8 cellular contexts compared by ENCODE assay signal in genomic region chr7:22872087-22872807, GRCh38. TPM values are rescaled to one million over a fixed set of nuclear protein-coding genes. Genes with fewer than 3 reads are reported as not detected.
A peak's percentile ranks its signal among the peaks of the same experiment; 100 is the strongest.
DNase-seq lines count a peak whose midpoint lies in the region; ATAC-seq and TF ChIP-seq lines count a peak whose summit lies in the region.
"Had no signal": no experiment of that assay in that cellular context is flagged by ENCODE, and none has a peak within 500 bp of the region (broad histone marks: within the 10 kb centered on the region; RNA-seq: fewer than 3 reads in every experiment).

No MANE protein-coding gene starts in this region.

- H3K27me3 ChIP-seq in osteoblast (ENCODE audit: insufficient read depth, low read length) (no peaks in the 10 kb centered on the region), mesendoderm (ENCODE audit: insufficient read depth, low read length, poor library complexity) (no peaks in the 10 kb centered on the region)

- WGBS in mesendoderm (ENCODE audit: extremely low coverage, insufficient coverage, low lambda C conversion rate), result no CpG with 5 or more reads among the region's 8 CpGs

- no peak overlapping the region for H2AK5ac ChIP-seq in mesendoderm (ENCODE audit: low read length)

- no peak overlapping the region for H4K5ac ChIP-seq in mesendoderm (ENCODE audit: low read length)

- no peak for DNase-seq in natural killer cell treated with Interleukin-12 subunit alpha and Interleukin-12 subunit beta and Interleukin-15 and Interleukin-18, amount 100 ng/mL, for 72 hours (ENCODE audit: low spot score)
- DNase-seq in NCI-H2171 treated with DMSO at 0.1 percent for 48 hours (lab: John Stamatoyannopoulos, UW) (no peak), osteoblast (ENCODE audit: insufficient read length, low spot score, missing footprints) (no peak), mesendoderm (no peak)
- DNase-seq: activated T-cell treated with anti-CD3 and anti-CD28 coated beads, Interleukin-2, amount 50 U/mL, for 1 hour had no signal

- H3K79me1 ChIP-seq in mesendoderm (ENCODE audit: low read length), result no peaks in the 10 kb centered on the region

- peaks cover 6% of the 10 kb centered on the region for H3K4me1 ChIP-seq in osteoblast (ENCODE audit: insufficient read depth, low read length)
- no peaks in the 10 kb centered on the region for H3K4me1 ChIP-seq in mesendoderm (ENCODE audit: control insufficient read depth, low read depth, low read length)

- H3K4me1 Mint-ChIP-seq in IgD-negative memory B cell, result peaks cover 28 to 31% (median 30%) of the 10 kb centered on the region in 3 donors
- no peaks in the 10 kb centered on the region for H3K4me1 Mint-ChIP-seq in natural killer cell treated with Interleukin-12 subunit alpha and Interleukin-12 subunit beta and Interleukin-15 and Interleukin-18, amount 100 ng/mL, for 72 hours (ENCODE audit: low read depth in 2 of 2)

- no peak overlapping the region for H2BK15ac ChIP-seq in mesendoderm (replicated peaks; ENCODE audit: low read depth)

- H4K20me1 ChIP-seq in osteoblast (ENCODE audit: insufficient read depth, low read length), result no peaks in the 10 kb centered on the region

- no peak overlapping the region for H3K9ac ChIP-seq in mesendoderm (ENCODE audit: low read length)

- no peaks in the 10 kb centered on the region for H3K27me3 Mint-ChIP-seq in IgD-negative memory B cell
- H3K27me3 Mint-ChIP-seq in natural killer cell treated with Interleukin-12 subunit alpha and Interleukin-12 subunit beta and Interleukin-15 and Interleukin-18, amount 100 ng/mL, for 72 hours, result peaks cover 0 to 3% of the 10 kb centered on the region in 2 donors

- H2BK5ac ChIP-seq in mesendoderm (ENCODE audit: low read length), result no peak overlapping the region

- H3K27ac ChIP-seq in osteoblast (ENCODE audit: low read depth, low read length) (no peak overlapping the region), mesendoderm (ENCODE audit: low read depth, low read length) (no peak overlapping the region)

- peak overlapping the region; percentile 38 to 91 (median 82) for H3K4me3 Mint-ChIP-seq in IgD-negative memory B cell
- no peak overlapping the region for H3K4me3 Mint-ChIP-seq in natural killer cell treated with Interleukin-12 subunit alpha and Interleukin-12 subunit beta and Interleukin-15 and Interleukin-18, amount 100 ng/mL, for 72 hours

- no peaks in the 10 kb centered on the region for H3K9me3 Mint-ChIP-seq in IgD-negative memory B cell
- no peaks in the 10 kb centered on the region for H3K9me3 Mint-ChIP-seq in natural killer cell treated with Interleukin-12 subunit alpha and Interleukin-12 subunit beta and Interleukin-15 and Interleukin-18, amount 100 ng/mL, for 72 hours

- no peak overlapping the region for H4K8ac ChIP-seq in mesendoderm (ENCODE audit: low read depth, low read length)

- no peak overlapping the region for H3K56ac ChIP-seq in mesendoderm (ENCODE audit: low read length)

- H2BK120ac ChIP-seq in mesendoderm (ENCODE audit: low read depth, low read length), result no peak overlapping the region

- H3K4me3 ChIP-seq in osteoblast (ENCODE audit: insufficient read depth, low read length) (no peak overlapping the region), mesendoderm (ENCODE audit: low read length) (no peak overlapping the region)

- no peaks in the 10 kb centered on the region for H3K9me3 ChIP-seq in osteoblast (ENCODE audit: low read depth, low read length)

- no peak overlapping the region for H3K18ac ChIP-seq in mesendoderm (ENCODE audit: low read length)

- peak overlapping the region; percentile 11 to 78 (median 72) for H3K27ac Mint-ChIP-seq in IgD-negative memory B cell
- H3K27ac Mint-ChIP-seq in natural killer cell treated with Interleukin-12 subunit alpha and Interleukin-12 subunit beta and Interleukin-15 and Interleukin-18, amount 100 ng/mL, for 72 hours, result no peak overlapping the region

- H3K23ac ChIP-seq in mesendoderm (ENCODE audit: low read length), result no peak overlapping the region

- H3K4me2 ChIP-seq in osteoblast (ENCODE audit: insufficient read depth, low read length) (no peak overlapping the region), mesendoderm (ENCODE audit: low read length) (no peak overlapping the region)

- no peaks in the 10 kb centered on the region for H3K79me2 ChIP-seq in osteoblast (ENCODE audit: insufficient read depth, low read length)
- H3K79me2 ChIP-seq in mesendoderm (ENCODE audit: control insufficient read depth, insufficient read depth, low read length), result no peaks in the 10 kb centered on the region

- H3K4ac ChIP-seq in mesendoderm (ENCODE audit: low read depth, low read length), result no peak overlapping the region

- peaks cover 6% of the 10 kb centered on the region for H3K36me3 Mint-ChIP-seq in IgD-negative memory B cell
- no peaks in the 10 kb centered on the region for H3K36me3 Mint-ChIP-seq in natural killer cell treated with Interleukin-12 subunit alpha and Interleukin-12 subunit beta and Interleukin-15 and Interleukin-18, amount 100 ng/mL, for 72 hours

- peak; percentile 99 for ATAC-seq in GM19035 (IDR thresholded peaks at IDR 0.05; ENCODE audit: unreplicated experiment)
- peak; percentile 96 for ATAC-seq in HG02610 (IDR thresholded peaks at IDR 0.05; ENCODE audit: unreplicated experiment)
- ATAC-seq in natural killer cell treated with Interleukin-12 subunit alpha and Interleukin-12 subunit beta and Interleukin-15 and Interleukin-18, amount 100 ng/mL, for 72 hours, result peak; percentile 64 to 70

- no peak overlapping the region for H2AFZ ChIP-seq in osteoblast (ENCODE audit: low read length)

- H3K36me3 ChIP-seq in osteoblast (ENCODE audit: insufficient read depth, low read length), result peaks cover 7% of the 10 kb centered on the region
- no peaks in the 10 kb centered on the region for H3K36me3 ChIP-seq in mesendoderm (ENCODE audit: control insufficient read depth, insufficient read depth, low read length)

- no peak for TF ChIP-seq CTCF in osteoblast (IDR thresholded peaks at IDR 0.05; ENCODE audit: extremely low read depth, low read depth, low read length)

RNA-seq across cellular contexts. Expression of gene TOMM7, which starts 49.6 kb away (rescaled TPM):
- 479 TPM for polyA plus RNA-seq in IgD-negative memory B cell
- 100 to 1,000 TPM; 136 to 203 TPM for total RNA-seq in natural killer cell treated with Interleukin-12 subunit alpha and Interleukin-12 subunit beta and Interleukin-15 and Interleukin-18, amount 100 ng/mL, for 72 hours
- total RNA-seq in osteoblast, result 144 and 197 TPM in 2 replicates
- 769 TPM for polyA plus RNA-seq in mesendoderm (2013, experiment 1 of 2)
- 773 TPM for polyA plus RNA-seq in mesendoderm (2013, experiment 2 of 2)

Comparison
In these comparisons a context has a peak if more than half of its experiments do, and no peak if none do; other contexts are left out.
1. H3K27ac Mint-ChIP-seq: peak in IgD-negative memory B cell (3 of 3); none in natural killer cell treated with Interleukin-12 subunit alpha and Interleukin-12 subunit beta and Interleukin-15 and Interleukin-18, amount 100 ng/mL, for 72 hours (0 of 2).
2. Peak in every context shown above with its lines, with median percentiles within 50 percentile points of each other: ATAC-seq.